In genomic region chr16:10509534-10510025, GRCh38 we compare ENCODE assay signal across 9 cellular contexts.
A peak's percentile ranks its signal among the peaks of the same experiment; 100 is the strongest.
DNase-seq lines count a peak whose midpoint lies in the region; ATAC-seq and TF ChIP-seq lines count a peak whose summit lies in the region.
"Had no signal": no experiment of that assay in that cellular context is flagged by ENCODE, and none has a peak within 500 bp of the region (broad histone marks: within the 10 kb centered on the region; RNA-seq: fewer than 3 reads in every experiment).

No MANE protein-coding gene starts in this region.

- H3K27me3 Mint-ChIP-seq in Calu3 (ENCODE audit: unreplicated experiment) (no peaks in the 10 kb centered on the region), natural killer cell (ENCODE audit: low read depth in 2 of 2) (no peaks in the 10 kb centered on the region)
- H3K27me3 Mint-ChIP-seq: activated naive CD8-positive, alpha-beta T cell had no signal

- BruUV-seq in Calu3 (replicated peaks; lab: Mats Ljungman, UMichigan) = no TSS peak

- ATAC-seq in GM21447 (IDR thresholded peaks at IDR 0.05; ENCODE audit: unreplicated experiment) (peak; percentile 62), esophagus mucosa (peak; percentile 86), natural killer cell (peak; percentile 76 to 96 (median 94))

- peak; percentile 87 for DNase-seq in Calu3
- peak; percentile 66 for DNase-seq in HuH-7.5 (ENCODE audit: low spot score)
- DNase-seq in OCI-M2 (lab: John Stamatoyannopoulos, UW; ENCODE audit: unreplicated experiment) = peak; percentile 54
- DNase-seq in activated T-cell treated with anti-CD3 and anti-CD28 coated beads for 1 hour (ENCODE audit: low read depth) = peak; percentile 45
- DNase-seq in natural killer cell = peak; percentile 28
- peak; percentile 60 for DNase-seq in stromal cell of bone marrow (ENCODE audit: low read depth)

- H3K4me1 Mint-ChIP-seq in Calu3 (ENCODE audit: low read depth, unreplicated experiment) (peaks cover 7% of the 10 kb centered on the region), natural killer cell (no peaks in the 10 kb centered on the region)

- H3K9me3 Mint-ChIP-seq in Calu3 (ENCODE audit: low read depth, unreplicated experiment) (peaks cover 3% of the 10 kb centered on the region), natural killer cell (no peaks in the 10 kb centered on the region)

- H3K4me3 Mint-ChIP-seq in Calu3 (ENCODE audit: low read depth, unreplicated experiment) (no peak overlapping the region), natural killer cell (no peak overlapping the region)
- H3K4me3 Mint-ChIP-seq: activated naive CD8-positive, alpha-beta T cell had no signal

- H3K27ac Mint-ChIP-seq in Calu3 (ENCODE audit: unreplicated experiment) (no peak overlapping the region), natural killer cell (no peak overlapping the region)
- H3K27ac Mint-ChIP-seq: activated naive CD8-positive, alpha-beta T cell had no signal

- CTCF ChIA-PET in Calu3 (lab: Charles Lee) = interaction anchor here (0.6 to 1.6 kb wide), 9 partner anchors 17 to 1371 kb away, joined by 3 to 26 read pairs (median 4); partner anchors contain the start of gene GRIN2A

- intact Hi-C loops in Calu3 (cut with micrococcal nuclease; ENCODE audit: unreplicated experiment) = loop anchor here (1.0 to 10.0 kb wide), 5 partner anchors 195 to 1347 kb away; no protein-coding TSS in a partner anchor
- intact Hi-C loops in natural killer cell (cut with micrococcal nuclease) = loop anchor here (1.0 kb wide), 2 partner anchors 195 to 253 kb away; no protein-coding TSS in a partner anchor

- H3K36me3 Mint-ChIP-seq in Calu3 (ENCODE audit: insufficient read depth, unreplicated experiment) (no peaks in the 10 kb centered on the region), natural killer cell (no peaks in the 10 kb centered on the region)
- H3K36me3 Mint-ChIP-seq: activated naive CD8-positive, alpha-beta T cell had no signal

- TF ChIP-seq CTCF in Calu3 (IDR thresholded peaks at IDR 0.05; ENCODE audit: unreplicated experiment) (peak; percentile 84), natural killer cell (IDR thresholded peaks at IDR 0.05) (peak; percentile 87)

Comparison
In these comparisons a context has a peak if more than half of its experiments do, and no peak if none do; other contexts are left out.
1. Peak in every context shown above with its lines: DNase-seq and ATAC-seq.
2. DNase-seq: peak in every context shown above with its lines; median percentile 87 in Calu3; 66 in HuH-7.5; 60 in stromal cell of bone marrow; 54 in OCI-M2; 45 in activated T-cell treated with anti-CD3 and anti-CD28 coated beads for 1 hour; 28 in natural killer cell.